In genomic region chr2:230864605-230865323, GRCh38 we compare ENCODE assay signal across 1 cellular context.
TF ChIP-seq lines count a peak whose summit lies in the region.

ITM2C (plus strand) TSS chr2:230864942; CDS start chr2:230865026, 84 bp downstream.

TF ChIP-seq in HepG2, 621 proteins besides CTCF, POLR2A, EP300 and RAD21 (continued from another document and continues in another):
- TF ChIP-seq, protein P1, sequence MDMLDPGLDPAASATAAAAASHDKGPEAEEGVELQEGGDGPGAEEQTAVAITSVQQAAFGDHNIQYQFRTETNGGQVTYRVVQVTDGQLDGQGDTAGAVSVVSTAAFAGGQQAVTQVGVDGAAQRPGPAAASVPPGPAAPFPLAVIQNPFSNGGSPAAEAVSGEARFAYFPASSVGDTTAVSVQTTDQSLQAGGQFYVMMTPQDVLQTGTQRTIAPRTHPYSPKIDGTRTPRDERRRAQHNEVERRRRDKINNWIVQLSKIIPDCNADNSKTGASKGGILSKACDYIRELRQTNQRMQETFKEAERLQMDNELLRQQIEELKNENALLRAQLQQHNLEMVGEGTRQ (IDR thresholded peaks at IDR 0.05; ENCODE audit: low read depth, low read length) = no peak
- TF ChIP-seq, protein P1 (CRISPR knock-in tag; IDR thresholded peaks at IDR 0.05; ENCODE audit: borderline replicate concordance) = no peak
- TF ChIP-seq ZNF792 (CRISPR knock-in tag; IDR thresholded peaks at IDR 0.05) (no peak), ZNF737 (CRISPR knock-in tag; IDR thresholded peaks at IDR 0.05; ENCODE audit: borderline replicate concordance) (no peak), ZNF674 (CRISPR knock-in tag; IDR thresholded peaks at IDR 0.05; ENCODE audit: low read depth) (no peak), ZNF746 (CRISPR knock-in tag; IDR thresholded peaks at IDR 0.05) (no peak; the same call in 1 of the 2 replicates), SIN3B (IDR thresholded peaks at IDR 0.05; ENCODE audit: low read length) (no peak), GZF1 (CRISPR knock-in tag; IDR thresholded peaks at IDR 0.05) (no peak), ZNF318 (CRISPR knock-in tag; IDR thresholded peaks at IDR 0.05) (no peak; the same call in 1 of the 2 replicates), SUZ12 (IDR thresholded peaks at IDR 0.05; ENCODE audit: low read depth, low read length) (no peak), PAX8 (CRISPR knock-in tag; IDR thresholded peaks at IDR 0.05; ENCODE audit: borderline replicate concordance) (0 out of 2 replicates have a peak, but pooled peaks have one; percentile 67), ZNF558 (CRISPR knock-in tag; IDR thresholded peaks at IDR 0.05; ENCODE audit: borderline replicate concordance) (no peak), NR3C1 (CRISPR knock-in tag; IDR thresholded peaks at IDR 0.05) (no peak), KDM5B (CRISPR knock-in tag; IDR thresholded peaks at IDR 0.05; ENCODE audit: borderline replicate concordance) (peak; percentile 89), TBP (CRISPR knock-in tag; IDR thresholded peaks at IDR 0.05) (no peak), PITX1 (CRISPR knock-in tag; IDR thresholded peaks at IDR 0.05) (no peak), XBP1 (CRISPR knock-in tag; IDR thresholded peaks at IDR 0.05) (no peak), MNT (IDR thresholded peaks at IDR 0.05) (no peak), ARNT (IDR thresholded peaks at IDR 0.05) (no peak), SMARCE1 (IDR thresholded peaks at IDR 0.05; ENCODE audit: borderline replicate concordance) (no peak), NFE2L2 (IDR thresholded peaks at IDR 0.05; ENCODE audit: low read length) (no peak), ZNF234 (CRISPR knock-in tag; conservative IDR thresholded peaks at IDR 0.05) (0 out of 2 replicates have a peak, but pooled peaks have one; percentile 42), CEBPG (CRISPR knock-in tag; IDR thresholded peaks at IDR 0.05) (no peak; the same call in 1 of the 2 replicates), PAWR (CRISPR knock-in tag; IDR thresholded peaks at IDR 0.05; ENCODE audit: borderline replicate concordance) (no peak), ZNF33B (CRISPR knock-in tag; IDR thresholded peaks at IDR 0.05) (no peak; the same call in 1 of the 2 replicates), LRRFIP1 (CRISPR knock-in tag; conservative IDR thresholded peaks at IDR 0.05) (no peak), ZNF431 (CRISPR knock-in tag; IDR thresholded peaks at IDR 0.05; ENCODE audit: borderline replicate concordance, low read depth) (no peak), ZNF644 (CRISPR knock-in tag; IDR thresholded peaks at IDR 0.05; ENCODE audit: low read depth) (no peak), HMGXB3 (CRISPR knock-in tag; IDR thresholded peaks at IDR 0.05; ENCODE audit: borderline replicate concordance) (no peak), HES4 (CRISPR knock-in tag; IDR thresholded peaks at IDR 0.05; ENCODE audit: borderline replicate concordance) (peak; percentile 82; the same call in 1 of the 2 replicates), MIER3 (CRISPR knock-in tag; IDR thresholded peaks at IDR 0.05; ENCODE audit: borderline replicate concordance) (no peak), RARA (CRISPR knock-in tag; IDR thresholded peaks at IDR 0.05) (no peak), ZNF3 (CRISPR knock-in tag; IDR thresholded peaks at IDR 0.05) (peak; percentile 94), ZSCAN21 (CRISPR knock-in tag; IDR thresholded peaks at IDR 0.05; ENCODE audit: borderline replicate concordance) (peak; percentile 76; the same call in 1 of the 2 replicates), HOMEZ (CRISPR knock-in tag; IDR thresholded peaks at IDR 0.05; ENCODE audit: low read depth) (no peak), RBM39 (IDR thresholded peaks at IDR 0.05; ENCODE audit: low read depth, low read length, poor library complexity, severe bottlenecking) (no peak), DNMT3B (CRISPR knock-in tag; conservative IDR thresholded peaks at IDR 0.05) (no peak), ERF (CRISPR knock-in tag; IDR thresholded peaks at IDR 0.05) (peak; percentile 81), ARHGAP35 (CRISPR knock-in tag; IDR thresholded peaks at IDR 0.05; ENCODE audit: borderline replicate concordance) (no peak)
- TF ChIP-seq, protein P2, sequence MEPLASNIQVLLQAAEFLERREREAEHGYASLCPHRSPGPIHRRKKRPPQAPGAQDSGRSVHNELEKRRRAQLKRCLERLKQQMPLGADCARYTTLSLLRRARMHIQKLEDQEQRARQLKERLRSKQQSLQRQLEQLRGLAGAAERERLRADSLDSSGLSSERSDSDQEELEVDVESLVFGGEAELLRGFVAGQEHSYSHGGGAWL (CRISPR knock-in tag; IDR thresholded peaks at IDR 0.05) = peak; percentile 66; the same call in 1 of the 2 replicates
